Comparison of ENCODE assay signal across 23 cellular contexts in the genomic region with DNA sequence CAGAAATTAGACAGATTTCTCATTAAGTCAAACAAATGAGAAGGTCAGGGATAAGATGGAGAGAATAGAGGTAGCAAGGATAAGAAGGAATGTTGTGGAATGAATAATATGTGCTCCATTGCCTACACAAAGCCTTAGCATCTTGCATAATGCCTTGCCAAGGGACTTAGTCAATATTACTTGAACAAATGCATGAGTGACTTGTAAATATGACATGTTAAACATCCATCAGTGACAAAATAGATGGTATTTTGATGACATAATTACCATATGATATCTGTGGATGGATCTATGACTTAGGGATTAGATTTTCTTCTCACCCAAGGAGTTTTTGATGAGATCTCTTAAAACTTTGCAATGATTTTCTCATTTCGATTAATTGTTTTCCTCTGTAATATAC.
"Had no signal": no experiment of that assay in that cellular context is flagged by ENCODE, and none has a peak within 500 bp of the region (broad histone marks: within the 10 kb centered on the region; RNA-seq: fewer than 3 reads in every experiment).

No MANE protein-coding gene starts in this region.

- H3K27me3 Mint-ChIP-seq: activated CD4-positive, alpha-beta memory T cell treated with anti-CD3 and anti-CD28 coated beads for 36 hours; activated naive CD8-positive, alpha-beta T cell treated with anti-CD3 and anti-CD28 coated beads, Interleukin-2, amount 50 U/mL, for 24 hours; activated T-cell treated with anti-CD3 and anti-CD28 coated beads, Interleukin-2, amount 50 U/mL, for 24 hours; central memory CD8-positive, alpha-beta T cell; dendritic cell treated with granulocyte-macrophage colony-stimulating factor and Interleukin-4, amounts not matched to agents 40 ng/mL and 50 ng/mL, for 4 days had no signal

- H3K4me1 ChIP-seq: esophagus muscularis mucosa, left ventricle myocardium inferior, spleen, suprapubic skin had no signal

- H3K4me3 Mint-ChIP-seq: activated CD4-positive, alpha-beta memory T cell treated with anti-CD3 and anti-CD28 coated beads for 36 hours; activated naive CD8-positive, alpha-beta T cell treated with anti-CD3 and anti-CD28 coated beads, Interleukin-2, amount 50 U/mL, for 24 hours; activated T-cell treated with anti-CD3 and anti-CD28 coated beads, Interleukin-2, amount 50 U/mL, for 24 hours; central memory CD8-positive, alpha-beta T cell; dendritic cell treated with granulocyte-macrophage colony-stimulating factor and Interleukin-4, amounts not matched to agents 40 ng/mL and 50 ng/mL, for 4 days; endodermal cell; natural killer cell; T-helper 1 cell treated with Interleukin-12 subunit alpha and Interleukin-12 subunit beta and Interleukin-4 antibody, amounts not matched to agents 30 μg/mL and 1 μg/mL, for 36 hours had no signal

- ATAC-seq: activated naive CD8-positive, alpha-beta T cell treated with anti-CD3 and anti-CD28 coated beads, Interleukin-2, amount 50 U/mL, for 24 hours; natural killer cell; right cardiac atrium had no signal

- H3K4me3 ChIP-seq: esophagus muscularis mucosa, left ventricle myocardium inferior, lung, spleen, suprapubic skin, tibial nerve had no signal

- DNase-seq: activated CD4-positive, alpha-beta memory T cell treated with anti-CD3 and anti-CD28 coated beads for 36 hours; activated CD4-positive, alpha-beta T cell treated with anti-CD3 and anti-CD28 coated beads for 48 hours; activated CD8-positive, alpha-beta memory T cell treated with anti-CD3 and anti-CD28 coated beads, Interleukin-2, amount 50 U/mL, for 48 hours; activated gamma-delta T cell treated with Interleukin-2 at 50 U/mL for 16 hours; activated naive CD4-positive, alpha-beta T cell treated with anti-CD3 and anti-CD28 coated beads, Interleukin-2, amount 50 U/mL, for 16 hours; activated naive CD8-positive, alpha-beta T cell treated with anti-CD3 and anti-CD28 coated beads, Interleukin-2, amount 50 U/mL, for 24 hours; activated T-cell treated with anti-CD3 and anti-CD28 coated beads, Interleukin-2, amount 50 U/mL, for 24 hours; endodermal cell; left ventricle myocardium inferior; mesendoderm; natural killer cell; right cardiac atrium; spleen; stimulated activated naive CD4-positive, alpha-beta T cell; T-helper 9 cell had no signal

- H3K9me3 Mint-ChIP-seq: activated T-cell treated with anti-CD3 and anti-CD28 coated beads, Interleukin-2, amount 50 U/mL, for 24 hours; central memory CD8-positive, alpha-beta T cell; dendritic cell treated with granulocyte-macrophage colony-stimulating factor and Interleukin-4, amounts not matched to agents 40 ng/mL and 50 ng/mL, for 4 days; endodermal cell; natural killer cell; T-helper 1 cell treated with Interleukin-12 subunit alpha and Interleukin-12 subunit beta and Interleukin-4 antibody, amounts not matched to agents 30 μg/mL and 1 μg/mL, for 36 hours had no signal

- H3K36me3 ChIP-seq: esophagus muscularis mucosa, left ventricle myocardium inferior, spleen, suprapubic skin, tibial nerve had no signal

- H3K9me3 ChIP-seq: esophagus muscularis mucosa, left ventricle myocardium inferior, spleen, suprapubic skin, tibial nerve had no signal

- H3K4me1 Mint-ChIP-seq: central memory CD8-positive, alpha-beta T cell; endodermal cell; natural killer cell had no signal

- H3K27ac ChIP-seq: esophagus muscularis mucosa, left ventricle myocardium inferior, spleen, suprapubic skin, tibial nerve, VCaP had no signal

- H3K27me3 ChIP-seq: esophagus muscularis mucosa, spleen, suprapubic skin, tibial nerve had no signal

- H3K27ac Mint-ChIP-seq: activated CD4-positive, alpha-beta memory T cell treated with anti-CD3 and anti-CD28 coated beads for 36 hours; activated naive CD8-positive, alpha-beta T cell treated with anti-CD3 and anti-CD28 coated beads, Interleukin-2, amount 50 U/mL, for 24 hours; activated T-cell treated with anti-CD3 and anti-CD28 coated beads, Interleukin-2, amount 50 U/mL, for 24 hours; dendritic cell treated with granulocyte-macrophage colony-stimulating factor and Interleukin-4, amounts not matched to agents 40 ng/mL and 50 ng/mL, for 4 days; endodermal cell; natural killer cell; T-helper 1 cell treated with Interleukin-12 subunit alpha and Interleukin-12 subunit beta and Interleukin-4 antibody, amounts not matched to agents 30 μg/mL and 1 μg/mL, for 36 hours had no signal

- H3K36me3 Mint-ChIP-seq: activated CD4-positive, alpha-beta memory T cell treated with anti-CD3 and anti-CD28 coated beads for 36 hours; natural killer cell had no signal
